Comparison of ENCODE assay signal across 8 cellular contexts in the genomic region with DNA sequence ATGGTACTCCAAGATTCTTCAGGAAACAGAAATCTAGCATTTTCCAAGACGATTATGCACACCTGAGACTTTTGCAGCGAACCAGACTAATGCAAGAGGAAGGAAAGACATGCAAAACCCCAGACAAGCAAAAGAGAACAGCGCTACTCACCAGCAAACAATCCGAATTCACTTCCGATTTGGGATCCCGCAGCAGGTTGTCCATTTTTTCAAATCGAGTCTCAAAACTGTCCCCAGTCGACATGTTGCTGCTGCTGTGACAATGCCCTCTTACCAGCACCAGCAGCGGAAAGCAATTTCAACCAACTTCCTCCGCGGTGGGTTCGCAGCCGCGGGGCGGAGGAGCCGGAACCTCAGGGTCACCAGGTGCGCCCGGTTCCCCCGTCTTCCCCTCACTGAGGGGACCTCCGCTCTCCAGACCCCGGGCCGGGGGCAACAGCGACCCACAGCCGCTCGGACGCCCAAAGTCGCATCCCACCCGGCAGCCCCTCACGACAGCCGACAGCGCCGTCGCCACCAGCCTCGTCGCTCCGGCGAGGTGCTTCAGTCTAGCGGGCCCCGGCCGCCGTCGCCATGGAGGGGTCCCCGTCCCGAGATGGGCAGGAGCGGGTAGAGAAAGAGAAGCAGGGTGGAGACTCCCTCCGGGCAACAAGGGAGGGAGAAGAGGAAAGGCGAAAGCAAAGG. TPM values are rescaled to one million over a fixed set of nuclear protein-coding genes. Genes with fewer than 3 reads are reported as not detected.
DNase-seq lines count a peak whose midpoint lies in the region; ATAC-seq lines count a peak whose summit lies in the region.

No MANE protein-coding gene starts in this region.

- peak; percentile 16 for ATAC-seq in GM21360 (IDR thresholded peaks at IDR 0.05; ENCODE audit: unreplicated experiment)

- DNase-seq in COR-L47 (lab: John Stamatoyannopoulos, UW) (peak; percentile 29), HT1080 (ENCODE audit: low read depth) (peak; percentile 31), hypothalamus (lab: John Stamatoyannopoulos, UW) (peak in 32 of 51 donors; percentile 19 to 82 (median 50)), skeletal muscle cell (ENCODE audit: low read depth) (no peak), DMS114 treated with DMSO at 0.1 percent for 48 hours (lab: John Stamatoyannopoulos, UW; ENCODE audit: unreplicated experiment) (no peak)

- H3K4me3 Mint-ChIP-seq in T-helper 1 cell treated with Interleukin-12 subunit alpha and Interleukin-12 subunit beta and Interleukin-4 antibody, amounts not matched to agents 30 μg/mL and 1 μg/mL, for 36 hours = no peak overlapping the region

- H3K36me3 Mint-ChIP-seq in T-helper 1 cell treated with Interleukin-12 subunit alpha and Interleukin-12 subunit beta and Interleukin-4 antibody, amounts not matched to agents 30 μg/mL and 1 μg/mL, for 36 hours (ENCODE audit: low read depth) = peaks cover 8% of the 10 kb centered on the region

- peak overlapping the region; percentile 93 for H3K27ac Mint-ChIP-seq in T-helper 1 cell treated with Interleukin-12 subunit alpha and Interleukin-12 subunit beta and Interleukin-4 antibody, amounts not matched to agents 30 μg/mL and 1 μg/mL, for 36 hours

- peaks cover 2% of the 10 kb centered on the region for H3K27me3 Mint-ChIP-seq in T-helper 1 cell treated with Interleukin-12 subunit alpha and Interleukin-12 subunit beta and Interleukin-4 antibody, amounts not matched to agents 30 μg/mL and 1 μg/mL, for 36 hours (ENCODE audit: low read depth)

- peaks cover 20% of the 10 kb centered on the region for H3K4me1 Mint-ChIP-seq in T-helper 1 cell treated with Interleukin-12 subunit alpha and Interleukin-12 subunit beta and Interleukin-4 antibody, amounts not matched to agents 30 μg/mL and 1 μg/mL, for 36 hours (ENCODE audit: low read depth)

- no peaks in the 10 kb centered on the region for H3K9me3 Mint-ChIP-seq in T-helper 1 cell treated with Interleukin-12 subunit alpha and Interleukin-12 subunit beta and Interleukin-4 antibody, amounts not matched to agents 30 μg/mL and 1 μg/mL, for 36 hours

- H3K4me3 ChIP-seq in skeletal muscle cell (ENCODE audit: low read depth, low read length) = peak overlapping the region; percentile 97

- H3K27ac ChIP-seq in angular gyrus (ENCODE audit: low read depth, low read length) = peak overlapping the region; percentile 96

RNA-seq across cellular contexts. Expression of a gene that starts 0.8 kb away (rescaled TPM):
- 16.4 and 26.7 TPM in 2 replicates for total RNA-seq in HT1080 (2014; rRNA removed; shearing (Covaris generic))
- 12.2 and 20.4 TPM in 2 replicates for polyA plus RNA-seq in HT1080 (2015; cell fraction: cytosol; rRNA removed)
- 32.1 and 35.3 TPM in 2 replicates for polyA plus RNA-seq in HT1080 (2015; cell fraction: nucleus; rRNA removed)

Comparison
In these comparisons a context has a peak if more than half of its experiments do, and no peak if none do; other contexts are left out.
1. DNase-seq: peak in COR-L47 (single experiment), HT1080 (single experiment) and hypothalamus (32 of 51); none in skeletal muscle cell (single experiment) and DMS114 treated with DMSO at 0.1 percent for 48 hours (single experiment).